1 cellular context compared by ENCODE assay signal in the genomic region with DNA sequence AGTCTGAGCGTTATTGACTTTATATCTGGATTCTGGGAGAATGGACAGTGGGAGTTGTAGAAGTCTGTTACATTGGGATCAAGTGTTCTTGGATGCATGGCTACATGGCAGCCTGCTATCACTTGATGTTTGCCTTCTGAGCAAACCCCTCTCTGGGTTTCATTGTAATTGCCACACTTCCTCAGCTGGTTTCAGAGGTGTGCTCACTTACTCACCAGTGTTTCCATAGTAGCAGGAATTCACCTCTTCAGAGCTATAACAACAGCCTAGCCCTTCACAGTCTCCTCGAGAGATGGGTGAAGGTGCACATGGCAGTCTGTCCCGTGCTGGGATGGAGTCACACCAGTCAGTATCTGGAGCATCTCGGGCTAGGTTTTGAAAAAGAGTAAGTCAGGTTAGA.
TF ChIP-seq lines count a peak whose summit lies in the region.

No MANE protein-coding gene starts in this region.

TF ChIP-seq in GM12878, 131 proteins besides CTCF, POLR2A, EP300 and RAD21:
- TF ChIP-seq BHLHE40 (IDR thresholded peaks at IDR 0.05; ENCODE audit: borderline replicate concordance in 1 of 2, low read depth in 2 of 2, low read length in 1 of 2) (peak in 1 of 2 experiments; percentile 37; a peak in 1 of 4 replicates), CREM (IDR thresholded peaks at IDR 0.05; ENCODE audit: low read depth) (no peak), ETV6 (conservative IDR thresholded peaks at IDR 0.05 in 1 of 2, IDR thresholded peaks at IDR 0.05 in 1 of 2; ENCODE audit: borderline replicate concordance in 1 of 2, low read depth in 1 of 2) (no peak)
